ENCODE assay signal across 8 cellular contexts in genomic region chr15:74202461-74203401, GRCh38. TPM values are rescaled to one million over a fixed set of nuclear protein-coding genes. Genes with fewer than 3 reads are reported as not detected.
DNase-seq lines count a peak whose midpoint lies in the region; ATAC-seq, FAIRE-seq and TF ChIP-seq lines count a peak whose summit lies in the region.
"Had no signal": no experiment of that assay in that cellular context is flagged by ENCODE, and none has a peak within 500 bp of the region (broad histone marks: within the 10 kb centered on the region; RNA-seq: fewer than 3 reads in every experiment).

TSS of gene STRA6 (minus strand) at chr15:74202787. CDS start at chr15:74202267, 520 bp downstream.

- 0 out of 2 replicates have a peak within 1 kb of the TSS, but pooled peaks have one; percentile 30 for H2AFZ ChIP-seq in H1 (ENCODE audit: low read length)

- H3K4me1 ChIP-seq in HAP-1, result peaks cover 29% of the 10 kb centered on the region
- H3K4me1 ChIP-seq in H1 (replicated peaks in 1 of 4; ENCODE audit: control insufficient read depth in 3 of 4, insufficient read depth in 4 of 4, low read length in 3 of 4), result peaks cover 0 to 49% (median 33%) of the 10 kb centered on the region in 4 experiments; a peak in 6 of 7 replicates
- peaks cover 18% of the 10 kb centered on the region for H3K4me1 ChIP-seq in ovary (ENCODE audit: insufficient read depth)

- H3K79me1 ChIP-seq in H1 (ENCODE audit: low read depth, low read length), result peaks cover 3% of the 10 kb centered on the region; the same call in 1 of the 2 replicates

- no peak within 1 kb of the TSS for H3K14ac ChIP-seq in H1 (ENCODE audit: insufficient read length)

- TF ChIP-seq EP300 in H1 (IDR thresholded peaks at IDR 0.05; ENCODE audit: borderline replicate concordance in 1 of 2, low read depth in 2 of 2, low read length in 2 of 2) (peak in 1 of 2 experiments; percentile 89; a peak in 1 of 3 replicates), ovary (IDR thresholded peaks at IDR 0.05) (no peak)

- H3K9ac ChIP-seq in H1 (replicated peaks in 1 of 4; ENCODE audit: extremely low read depth in 1 of 4, low read depth in 3 of 4, low read length in 3 of 4), result peak within 1 kb of the TSS in 3 of 4 experiments; percentile 5 to 49 (median 9); a peak in 4 of 7 replicates

- DNase-seq in HAP-1 (ENCODE audit: low spot score in 2 of 2), result peak; percentile 86 to 94
- peak; percentile 90 for DNase-seq in NCI-H2227 treated with DMSO at 0.1 percent for 48 hours (lab: John Stamatoyannopoulos, UW)
- DNase-seq in H1 (ENCODE audit: low read depth in 1 of 2, low spot score in 2 of 2), result peak; percentile 90 to 93
- peak in 2 of 5 donors; percentile 37 to 51 for DNase-seq in ovary
- DNase-seq in activated CD4-positive, alpha-beta memory T cell treated with anti-CD3 and anti-CD28 coated beads for 36 hours, result no peak
- DNase-seq in activated CD8-positive, alpha-beta memory T cell treated with anti-CD3 and anti-CD28 coated beads, Interleukin-2, amount 10 ng/mL, durations not matched to agents 7 days and 5 days, result no peak

- no peak for ATAC-seq in GM18858 (IDR thresholded peaks at IDR 0.05; ENCODE audit: unreplicated experiment)
- ATAC-seq in activated CD8-positive, alpha-beta memory T cell treated with anti-CD3 and anti-CD28 coated beads, Interleukin-2, amount 10 ng/mL, durations not matched to agents 7 days and 5 days, result no peak

- 2% methylated on average over 24 of the region's 26 CpGs; no CpG with 5 or more reads in 1 of the 2 experiments for WGBS in H1 (ENCODE audit: extremely low coverage in 1 of 2, insufficient coverage in 1 of 2, insufficient read length in 1 of 2, insufficient replicate concordance in 2 of 2, low coverage in 1 of 2, low lambda C conversion rate in 2 of 2, missing lambda C conversion rate in 1 of 2), 2 experiments
- 78 to 79% (median 78%) methylated on average over 26 of the region's 26 CpGs for WGBS in ovary, 3 donors

- peaks cover 4% of the 10 kb centered on the region; the same call in 1 of the 2 replicates for H3K23me2 ChIP-seq in H1 (ENCODE audit: low read depth, low read length)

- H3K4ac ChIP-seq in H1 (replicated peaks; ENCODE audit: insufficient read length, low read depth, low read length), result peak within 1 kb of the TSS; percentile 5

- peak within 1 kb of the TSS; percentile 92; the same call in 1 of the 2 replicates for H2BK5ac ChIP-seq in H1 (ENCODE audit: low read depth, low read length)

- H3K36me3 ChIP-seq in HAP-1 (replicated peaks) (no peaks in the 10 kb centered on the region), H1 (ENCODE audit: control insufficient read depth in 2 of 4, insufficient read depth in 4 of 4, low read length in 3 of 4) (no peaks in the 10 kb centered on the region), ovary (no peaks in the 10 kb centered on the region)

- peaks cover 10% of the 10 kb centered on the region for H3K27me3 Mint-ChIP-seq in activated CD4-positive, alpha-beta memory T cell treated with anti-CD3 and anti-CD28 coated beads for 36 hours
- peaks cover 33% of the 10 kb centered on the region for H3K27me3 Mint-ChIP-seq in activated CD8-positive, alpha-beta memory T cell treated with anti-CD3 and anti-CD28 coated beads, Interleukin-2, amount 10 ng/mL, durations not matched to agents 7 days and 5 days

- peak within 1 kb of the TSS; percentile 93 for H2BK20ac ChIP-seq in H1 (ENCODE audit: low read length)

- POLR2A ChIA-PET in H1 (lab: Charles Lee; ENCODE audit: partially characterized antibody), result interaction anchor here (0.8 to 7.3 kb wide), 17 partner anchors 12 to 280 kb away, joined by 3 to 76 read pairs (median 4); no protein-coding TSS in a partner anchor
- POLR2A ChIA-PET in activated CD4-positive, alpha-beta memory T cell treated with anti-CD3 and anti-CD28 coated beads for 36 hours (lab: Charles Lee), result interaction anchor here (0.9 kb wide), 1 partner anchor 52 kb away, joined by 3 read pairs; no protein-coding TSS in a partner anchor

- no peaks in the 10 kb centered on the region for H3K9me3 Mint-ChIP-seq in activated CD4-positive, alpha-beta memory T cell treated with anti-CD3 and anti-CD28 coated beads for 36 hours
- no peaks in the 10 kb centered on the region for H3K9me3 Mint-ChIP-seq in activated CD8-positive, alpha-beta memory T cell treated with anti-CD3 and anti-CD28 coated beads, Interleukin-2, amount 10 ng/mL, durations not matched to agents 7 days and 5 days (ENCODE audit: low read depth)
- H3K9me3 Mint-ChIP-seq: dendritic cell treated with granulocyte-macrophage colony-stimulating factor and Interleukin-4, amounts not matched to agents 40 ng/mL and 50 ng/mL, for 4 days had no signal

- H3K27ac ChIP-seq in H1 (ENCODE audit: low read depth, low read length), result peak within 1 kb of the TSS; percentile 46; the same call in 1 of the 2 replicates
- peak within 1 kb of the TSS; percentile 44 to 69 for H3K27ac ChIP-seq in ovary

- peak in 1 of 2 experiments; percentile 34; a peak in 2 of 3 replicates for TF ChIP-seq POLR2A in H1 (IDR thresholded peaks at IDR 0.05; ENCODE audit: control extremely low read depth in 1 of 2, low read depth in 2 of 2, low read length in 2 of 2)
- TF ChIP-seq POLR2A in ovary (IDR thresholded peaks at IDR 0.05), result no peak

- peak within 1 kb of the TSS; percentile 75 for H2BK120ac ChIP-seq in H1 (replicated peaks; ENCODE audit: low read depth, low read length)

- peak within 1 kb of the TSS; percentile 37 for H3K56ac ChIP-seq in H1 (replicated peaks; ENCODE audit: insufficient read length, low read depth, low read length)

- peak within 1 kb of the TSS; percentile 98 for H3K18ac ChIP-seq in H1 (ENCODE audit: extremely low read depth, low read length)

- peak within 1 kb of the TSS; percentile 71 for H4K91ac ChIP-seq in H1 (replicated peaks; ENCODE audit: insufficient read length, low read length)

- H3K27me3 ChIP-seq in HAP-1 (ENCODE audit: low read depth) (no peaks in the 10 kb centered on the region), H1 (replicated peaks in 1 of 4; ENCODE audit: control insufficient read depth in 3 of 4, extremely low read depth in 1 of 4, insufficient read depth in 3 of 4, low read length in 3 of 4) (peaks cover 0 to 7% (median 4%) of the 10 kb centered on the region in 4 experiments; a peak in 2 of 7 replicates), ovary (no peaks in the 10 kb centered on the region)

- H3K4me1 Mint-ChIP-seq in activated CD4-positive, alpha-beta memory T cell treated with anti-CD3 and anti-CD28 coated beads for 36 hours (ENCODE audit: low read depth), result no peaks in the 10 kb centered on the region
- H3K4me1 Mint-ChIP-seq in activated CD8-positive, alpha-beta memory T cell treated with anti-CD3 and anti-CD28 coated beads, Interleukin-2, amount 10 ng/mL, durations not matched to agents 7 days and 5 days, result no peaks in the 10 kb centered on the region

- in situ Hi-C loops in HAP-1 (cut with MboI; ENCODE audit: low sequenced_read_pairs), result no loop called here

- H3K36me3 Mint-ChIP-seq in activated CD4-positive, alpha-beta memory T cell treated with anti-CD3 and anti-CD28 coated beads for 36 hours, result no peaks in the 10 kb centered on the region
- no peaks in the 10 kb centered on the region for H3K36me3 Mint-ChIP-seq in activated CD8-positive, alpha-beta memory T cell treated with anti-CD3 and anti-CD28 coated beads, Interleukin-2, amount 10 ng/mL, durations not matched to agents 7 days and 5 days

- peak within 1 kb of the TSS; percentile 90 for H4K5ac ChIP-seq in H1 (ENCODE audit: insufficient read length, low read depth, low read length)

- CTCF ChIA-PET in H1 (lab: Charles Lee; ENCODE audit: partially characterized antibody), result interaction anchor here (0.6 to 6.1 kb wide), 34 partner anchors 8 to 830 kb away, joined by 3 to 31 read pairs (median 6); partner anchors contain the start of gene ISLR2
- CTCF ChIA-PET in activated CD4-positive, alpha-beta memory T cell treated with anti-CD3 and anti-CD28 coated beads for 36 hours (lab: Charles Lee), result no interaction called here
- CTCF ChIA-PET in activated CD8-positive, alpha-beta memory T cell treated with anti-CD3 and anti-CD28 coated beads, Interleukin-2, amount 10 ng/mL, durations not matched to agents 7 days and 5 days (lab: Charles Lee), result no interaction called here

- peak within 1 kb of the TSS; percentile 77 to 91 for H3K4me2 ChIP-seq in H1 (ENCODE audit: insufficient read depth in 1 of 2, low read depth in 2 of 2, low read length in 2 of 2)

- TF ChIP-seq CTCF in H1 (IDR thresholded peaks at IDR 0.05; ENCODE audit: control extremely low read depth in 1 of 3, insufficient read depth in 1 of 3, low read depth in 1 of 3, low read length in 3 of 3) (peak; percentile 56 to 68 (median 60)), ovary (IDR thresholded peaks at IDR 0.05) (no peak)

- intact Hi-C loops in ovary (cut with DNase I), result no loop called here
- intact Hi-C loops in activated CD4-positive, alpha-beta memory T cell treated with anti-CD3 and anti-CD28 coated beads for 36 hours (cut with micrococcal nuclease), result no loop called here

- H3K4me3 ChIP-seq in HAP-1 (peak within 1 kb of the TSS; percentile 15), H1 (ENCODE audit: extremely low read depth in 1 of 4, insufficient read depth in 2 of 4, low read depth in 3 of 4, low read length in 4 of 4) (peak within 1 kb of the TSS; percentile 26 to 60 (median 56); a peak in 7 of 8 replicates), ovary (no peak within 1 kb of the TSS)

- 0 out of 4 replicates have a peak, but pooled peaks cover 0 to 4% of the 10 kb centered on the region in 2 experiments for H3K79me2 ChIP-seq in H1 (ENCODE audit: control insufficient read depth in 1 of 2, insufficient read depth in 2 of 2, low read length in 2 of 2)

- H3K23ac ChIP-seq in H1 (ENCODE audit: insufficient read length), result no peak within 1 kb of the TSS

- peak within 1 kb of the TSS; percentile 96 for H2BK15ac ChIP-seq in H1 (ENCODE audit: low read length)

- FAIRE-seq in H1 (lab: Jason Lieb, UNC), result peak; percentile 87

- H3K4me3 Mint-ChIP-seq in activated CD4-positive, alpha-beta memory T cell treated with anti-CD3 and anti-CD28 coated beads for 36 hours, result no peak within 1 kb of the TSS
- no peak within 1 kb of the TSS for H3K4me3 Mint-ChIP-seq in activated CD8-positive, alpha-beta memory T cell treated with anti-CD3 and anti-CD28 coated beads, Interleukin-2, amount 10 ng/mL, durations not matched to agents 7 days and 5 days
- H3K4me3 Mint-ChIP-seq: dendritic cell treated with granulocyte-macrophage colony-stimulating factor and Interleukin-4, amounts not matched to agents 40 ng/mL and 50 ng/mL, for 4 days had no signal

- peak within 1 kb of the TSS; percentile 94 for H2AK5ac ChIP-seq in H1 (ENCODE audit: low read depth, low read length)

- no peak within 1 kb of the TSS for H3K27ac Mint-ChIP-seq in activated CD4-positive, alpha-beta memory T cell treated with anti-CD3 and anti-CD28 coated beads for 36 hours
- no peak within 1 kb of the TSS for H3K27ac Mint-ChIP-seq in activated CD8-positive, alpha-beta memory T cell treated with anti-CD3 and anti-CD28 coated beads, Interleukin-2, amount 10 ng/mL, durations not matched to agents 7 days and 5 days
- H3K27ac Mint-ChIP-seq: dendritic cell treated with granulocyte-macrophage colony-stimulating factor and Interleukin-4, amounts not matched to agents 40 ng/mL and 50 ng/mL, for 4 days had no signal

- no peak within 1 kb of the TSS; the same call in 1 of the 2 replicates for H4K8ac ChIP-seq in H1 (ENCODE audit: extremely low read depth, insufficient read depth, low read length)

- peak; percentile 55 to 77 for TF ChIP-seq RAD21 in H1 (IDR thresholded peaks at IDR 0.05 in 1 of 2, conservative IDR thresholded peaks at IDR 0.05 in 1 of 2; ENCODE audit: low read depth in 2 of 2, low read length in 2 of 2)

- no peaks in the 10 kb centered on the region for H3K9me3 ChIP-seq in HAP-1
- no peaks in the 10 kb centered on the region for H3K9me3 ChIP-seq in H1 (ENCODE audit: insufficient read depth in 2 of 2, low read depth in 1 of 2, low read length in 1 of 2)
- no peaks in the 10 kb centered on the region for H3K9me3 ChIP-seq in ovary

- H2BK12ac ChIP-seq in H1 (ENCODE audit: low read depth, low read length), result peak within 1 kb of the TSS; percentile 97

- no peaks in the 10 kb centered on the region for H4K20me1 ChIP-seq in H1 (replicated peaks in 1 of 2; ENCODE audit: control insufficient read depth in 1 of 2, insufficient read depth in 2 of 2, low read length in 2 of 2)

RNA-seq across cellular contexts. Expression of gene STRA6, which starts in this region (rescaled TPM):
- total RNA-seq in H1 (2021; fragmentation: NEBNext Ultra II Directional; extraction: Animal tissue kit (Norgen Biotek cat#: 25700)), result 7.6 and 9.3 TPM in 2 replicates
- polyA plus RNA-seq in H1 (2011; rRNA removed), result 14.5 and 21.0 TPM in 2 replicates
- 11.5 TPM for polyA plus RNA-seq in H1 (2011; cell fraction: cytosol; rRNA removed)
- polyA plus RNA-seq in H1 (2011; cell fraction: nucleus; rRNA removed), result 54.5 TPM
- polyA plus RNA-seq in H1 (2012, experiment 1 of 2), result 9.8 to 16.3 TPM (median 13.8 TPM) in 4 replicates
- polyA plus RNA-seq in H1 (2012, experiment 2 of 2), result 11.1 TPM
- 15.0 TPM for polyA plus RNA-seq in H1 (2013, experiment 1 of 2)
- polyA plus RNA-seq in H1 (2013, experiment 2 of 2), result 14.0 TPM
- 13.8 and 14.4 TPM in 2 replicates for polyA minus RNA-seq in H1 (2011; rRNA and poly(A)+ RNA removed)
- polyA minus RNA-seq in H1 (2011; cell fraction: cytosol; rRNA and poly(A)+ RNA removed), result 7.7 TPM
- polyA minus RNA-seq in H1 (2011; cell fraction: nucleus; rRNA and poly(A)+ RNA removed), result 39.6 TPM
- 1 to 10 TPM in 3 of 7 donors, under 1 TPM in 4; 0.20 to 2.8 (median 0.87) TPM for total RNA-seq in ovary
- polyA plus RNA-seq in ovary, result under 1 TPM; 0.47 to 0.64 TPM
- not detected for total RNA-seq in activated CD4-positive, alpha-beta memory T cell treated with anti-CD3 and anti-CD28 coated beads for 36 hours
- 1 to 10 TPM in 1 of 2 experiments, not detected in 1; 1.3 TPM for total RNA-seq in activated CD8-positive, alpha-beta memory T cell treated with anti-CD3 and anti-CD28 coated beads, Interleukin-2, amount 10 ng/mL, durations not matched to agents 7 days and 5 days

Comparison
In these comparisons a context has a peak if more than half of its experiments do, and no peak if none do; other contexts are left out.
1. DNase-seq: peak in HAP-1 (2 of 2), NCI-H2227 treated with DMSO at 0.1 percent for 48 hours (single experiment) and H1 (2 of 2); none in activated CD4-positive, alpha-beta memory T cell treated with anti-CD3 and anti-CD28 coated beads for 36 hours (single experiment) and activated CD8-positive, alpha-beta memory T cell treated with anti-CD3 and anti-CD28 coated beads, Interleukin-2, amount 10 ng/mL, durations not matched to agents 7 days and 5 days (single experiment).
2. CTCF ChIP-seq: peak in H1 (3 of 3); none in ovary (0 of 3).